In genomic region chr10:112654794-112655193, GRCh38 we compare ENCODE assay signal across 20 cellular contexts.
A peak's percentile ranks its signal among the peaks of the same experiment; 100 is the strongest.
DNase-seq lines count a peak whose midpoint lies in the region; ATAC-seq, FAIRE-seq and TF ChIP-seq lines count a peak whose summit lies in the region.
"Had no signal": no experiment of that assay in that cellular context is flagged by ENCODE, and none has a peak within 500 bp of the region (broad histone marks: within the 10 kb centered on the region; RNA-seq: fewer than 3 reads in every experiment).

No MANE protein-coding gene starts in this region.

- H3K18ac ChIP-seq in H9 (ENCODE audit: insufficient read length, low read depth, low read length) = no peak overlapping the region

- in situ Hi-C loops in K562 (cut with MboI) = no loop called here

- intact Hi-C loops in HCT116 (cut with micrococcal nuclease) (no loop called here), K562 (cut with micrococcal nuclease) (no loop called here)
- intact Hi-C loops in activated naive CD4-positive, alpha-beta T cell treated with anti-CD3 and anti-CD28 coated beads for 36 hours (cut with micrococcal nuclease) = no loop called here

- POLR2A ChIA-PET in A549 (lab: Yijun Ruan, JAX) = no interaction called here
- POLR2A ChIA-PET in HCT116 (lab: Charles Lee) = no interaction called here
- POLR2A ChIA-PET in K562 (lab: Yijun Ruan, JAX) = no interaction called here

- H2BK20ac ChIP-seq in H9 (ENCODE audit: low read depth, low read length, poor library complexity, severe bottlenecking) = no peak overlapping the region

- TF ChIP-seq POLR2A in A549 (IDR thresholded peaks at IDR 0.05; ENCODE audit: low read length) (no peak), HCT116 (IDR thresholded peaks at IDR 0.05; ENCODE audit: borderline replicate concordance, extremely low read depth, insufficient read depth, insufficient read length) (no peak), K562 (conservative IDR thresholded peaks at IDR 0.05) (no peak)

- H4K20me1 ChIP-seq in HCT116 (ENCODE audit: insufficient read depth) (no peaks in the 10 kb centered on the region), K562 (replicated peaks; ENCODE audit: control insufficient read depth, insufficient read depth, low read length) (no peaks in the 10 kb centered on the region), H9 (ENCODE audit: control insufficient read depth, insufficient read depth, insufficient read length) (no peaks in the 10 kb centered on the region)
- H4K20me1 ChIP-seq: BLaER1 treated with 17β-estradiol and CSF1 and Interleukin-3, amounts not matched to agents 10 nM and 100 nM had no signal

- no peak overlapping the region for H3K4me3 ChIP-seq in A549
- H3K4me3 ChIP-seq in HCT116 (replicated peaks in 1 of 2; ENCODE audit: low read depth in 1 of 2, low read length in 2 of 2) = no peak overlapping the region
- no peak overlapping the region for H3K4me3 ChIP-seq in K562
- H3K4me3 ChIP-seq: BLaER1 treated with 17β-estradiol and CSF1 and Interleukin-3, amounts not matched to agents 10 nM and 100 nM had no signal

- no peak overlapping the region for H2BK15ac ChIP-seq in H9 (ENCODE audit: low read depth, low read length)

- H3K36me3 ChIP-seq in HCT116 (ENCODE audit: control insufficient read depth in 1 of 2, insufficient read depth in 2 of 2, low read length in 2 of 2) (no peaks in the 10 kb centered on the region), K562 (ENCODE audit: control insufficient read depth, insufficient read depth, low read length) (no peaks in the 10 kb centered on the region)

- no peak for TF ChIP-seq CTCF in A549 (IDR thresholded peaks at IDR 0.05)
- no peak for TF ChIP-seq CTCF in HCT116 (IDR thresholded peaks at IDR 0.05 in 2 of 3, conservative IDR thresholded peaks at IDR 0.05 in 1 of 3; ENCODE audit: borderline replicate concordance in 1 of 3, insufficient read depth in 1 of 3, low read depth in 2 of 3, low read length in 2 of 3)
- no peak for TF ChIP-seq CTCF in K562 (IDR thresholded peaks at IDR 0.05 in 2 of 3, conservative IDR thresholded peaks at IDR 0.05 in 1 of 3; ENCODE audit: insufficient read depth in 2 of 3, low read depth in 1 of 3, low read length in 3 of 3)
- TF ChIP-seq CTCF in H9 (conservative IDR thresholded peaks at IDR 0.05) = no peak

- H3K79me2 ChIP-seq in HCT116 (ENCODE audit: insufficient read depth, low read length) = peaks cover 25% of the 10 kb centered on the region; the same call in 1 of the 2 replicates
- H3K79me2 ChIP-seq in K562 (ENCODE audit: control insufficient read depth, insufficient read depth, low read length) = no peaks in the 10 kb centered on the region
- H3K79me2 ChIP-seq in H9 (ENCODE audit: insufficient read depth, low read length) = no peaks in the 10 kb centered on the region

- FAIRE-seq in A549 (lab: Jason Lieb, UNC) = peak; percentile 73
- no peak for FAIRE-seq in K562 (lab: Jason Lieb, UNC)
- FAIRE-seq: D721Med, G401.6, GM12892, GM18507 had no signal

- CTCF ChIA-PET in A549 (lab: Yijun Ruan, JAX) = interaction anchor here (1.3 kb wide), 1 partner anchor 730 kb away, joined by 5 read pairs; no protein-coding TSS in a partner anchor
- CTCF ChIA-PET in HCT116 (lab: Charles Lee) = no interaction called here
- CTCF ChIA-PET in K562 (lab: Yijun Ruan, JAX; ENCODE audit: low intra/inter-chr PET ratio) = no interaction called here
- CTCF ChIA-PET in activated naive CD4-positive, alpha-beta T cell treated with anti-CD3 and anti-CD28 coated beads for 36 hours (lab: Charles Lee) = no interaction called here

- no peak overlapping the region for H4K91ac ChIP-seq in H9 (ENCODE audit: insufficient read length, low read depth, low read length)

- H2BK12ac ChIP-seq in H9 (ENCODE audit: insufficient read length, low read depth, low read length) = no peak overlapping the region

- no peak overlapping the region for H2BK5ac ChIP-seq in H9 (ENCODE audit: insufficient read length, low read length)

- no peak for DNase-seq in A549 (ENCODE audit: low read depth in 1 of 2, low spot score in 1 of 2)
- no peak for DNase-seq in HCT116 (ENCODE audit: low read depth, low spot score)
- no peak for DNase-seq in K562 (ENCODE audit: extremely low read depth in 1 of 4, low spot score in 3 of 4)
- no peak for DNase-seq in H9
- no peak for DNase-seq in activated naive CD4-positive, alpha-beta T cell treated with anti-CD3 and anti-CD28 coated beads for 36 hours
- DNase-seq: 8988T; AML-193; Caco-2; Calu3; CD4-positive, alpha-beta T cell; CD8-positive, alpha-beta T cell; DMS79 treated with DMSO at 0.1 percent for 48 hours; GF-D8 had no signal

- H3K36me3 Mint-ChIP-seq in H9 (ENCODE audit: insufficient read depth in 1 of 3, low read depth in 3 of 3) = no peaks in the 10 kb centered on the region; a peak in 1 of 7 replicates
- peaks cover 5% of the 10 kb centered on the region for H3K36me3 Mint-ChIP-seq in activated naive CD4-positive, alpha-beta T cell treated with anti-CD3 and anti-CD28 coated beads for 36 hours (ENCODE audit: low read depth)

- H3K14ac ChIP-seq in H9 (ENCODE audit: insufficient read depth, low read length) = no peak overlapping the region

- H3K9me3 ChIP-seq in A549 = no peaks in the 10 kb centered on the region
- no peaks in the 10 kb centered on the region for H3K9me3 ChIP-seq in HCT116 (ENCODE audit: control insufficient read depth in 1 of 2, insufficient read depth in 1 of 2, low read depth in 1 of 2, low read length in 2 of 2)
- H3K9me3 ChIP-seq in K562 (replicated peaks; ENCODE audit: control insufficient read depth, insufficient read depth, low read depth, low read length) = no peaks in the 10 kb centered on the region
- H3K9me3 ChIP-seq in H9 (ENCODE audit: control insufficient read depth, low read depth, low read length) = no peaks in the 10 kb centered on the region
- H3K9me3 ChIP-seq: BLaER1 treated with 17β-estradiol and CSF1 and Interleukin-3, amounts not matched to agents 10 nM and 100 nM; Caco-2 had no signal

- H4K5ac ChIP-seq in H9 (ENCODE audit: insufficient read length, low read depth, low read length) = no peak overlapping the region

- H3K4me1 ChIP-seq in A549 (peaks cover 49% of the 10 kb centered on the region), HCT116 (ENCODE audit: control insufficient read depth in 1 of 2, insufficient read depth in 2 of 2, low read length in 2 of 2) (peaks cover 60 to 63% of the 10 kb centered on the region in 2 experiments), K562 (replicated peaks in 1 of 2; ENCODE audit: control insufficient read depth in 2 of 2, insufficient read depth in 2 of 2, low read length in 2 of 2) (no peaks in the 10 kb centered on the region), H9 (ENCODE audit: insufficient read depth, low read length) (peaks cover 4% of the 10 kb centered on the region; the same call in 1 of the 2 replicates)
- H3K4me1 ChIP-seq: BLaER1 treated with 17β-estradiol and CSF1 and Interleukin-3, amounts not matched to agents 10 nM and 100 nM had no signal

- TF ChIP-seq EP300 in A549 (IDR thresholded peaks at IDR 0.05) (no peak), K562 (IDR thresholded peaks at IDR 0.05; ENCODE audit: low read length) (no peak)

- H3K79me1 ChIP-seq in H9 (ENCODE audit: insufficient read depth, low read depth, low read length, poor library complexity, severe bottlenecking) = no peaks in the 10 kb centered on the region

- H3T11ph ChIP-seq in H9 (ENCODE audit: low read length) = no peak overlapping the region

- H3K4me3 Mint-ChIP-seq in H9 = no peak overlapping the region
- H3K4me3 Mint-ChIP-seq in activated naive CD4-positive, alpha-beta T cell treated with anti-CD3 and anti-CD28 coated beads for 36 hours = no peak overlapping the region
- H3K4me3 Mint-ChIP-seq: B cell; CD4-positive, alpha-beta T cell; CD8-positive, alpha-beta T cell had no signal

- H3K27me3 Mint-ChIP-seq in H9 (ENCODE audit: low read depth) = no peaks in the 10 kb centered on the region
- no peaks in the 10 kb centered on the region for H3K27me3 Mint-ChIP-seq in activated naive CD4-positive, alpha-beta T cell treated with anti-CD3 and anti-CD28 coated beads for 36 hours (ENCODE audit: low read depth)
- H3K27me3 Mint-ChIP-seq: B cell; CD4-positive, alpha-beta T cell had no signal

- H3K9ac ChIP-seq in HCT116 (ENCODE audit: low read length) (no peak overlapping the region), K562 (ENCODE audit: insufficient read depth in 1 of 2, low read depth in 2 of 2, low read length in 2 of 2) (no peak overlapping the region), H9 (ENCODE audit: extremely low read depth, insufficient read length, low read length) (no peak overlapping the region)
- H3K9ac ChIP-seq: BLaER1 treated with 17β-estradiol and CSF1 and Interleukin-3, amounts not matched to agents 10 nM and 100 nM had no signal

- 92% methylated on average over 3 of the region's 3 CpGs for WGBS in A549 (ENCODE audit: missing lambda C conversion rate)
- 58% methylated on average over 3 of the region's 3 CpGs for WGBS in K562 (ENCODE audit: insufficient coverage, low coverage, missing lambda C conversion rate)
- no CpG with 5 or more reads among the region's 3 CpGs for WGBS in H9 (ENCODE audit: extremely low coverage, insufficient read length, low lambda C conversion rate)

- no peaks in the 10 kb centered on the region for H3K23me2 ChIP-seq in H9 (ENCODE audit: insufficient read length, low read depth, low read length, poor library complexity, severe bottlenecking)

- H3K4ac ChIP-seq in H9 (ENCODE audit: low read depth, low read length) = no peak overlapping the region

- H2AFZ ChIP-seq in HCT116 (ENCODE audit: low read depth, low read length, poor library complexity, severe bottlenecking) = no peak overlapping the region
- no peak overlapping the region for H2AFZ ChIP-seq in K562 (ENCODE audit: low read depth, low read length)
- no peak overlapping the region for H2AFZ ChIP-seq in H9 (ENCODE audit: low read length)

- H3K9me1 ChIP-seq in K562 (ENCODE audit: control insufficient read depth, insufficient read depth, low read length) = peaks cover 2% of the 10 kb centered on the region

- RAD21 ChIA-PET in HCT116 (lab: Charles Lee; ENCODE audit: low non-redundant PET in 1 of 2, low total read pairs in 2 of 2, uncharacterized antibody in 2 of 2, unreplicated experiment in 2 of 2) = no interaction called here

- no peak overlapping the region for H3K27ac Mint-ChIP-seq in H9
- no peak overlapping the region for H3K27ac Mint-ChIP-seq in activated naive CD4-positive, alpha-beta T cell treated with anti-CD3 and anti-CD28 coated beads for 36 hours
- H3K27ac Mint-ChIP-seq: B cell; CD4-positive, alpha-beta T cell had no signal

- BruUV-seq in HCT116 (replicated peaks; lab: Mats Ljungman, UMichigan) (no TSS peak), K562 (replicated peaks; lab: Mats Ljungman, UMichigan) (no TSS peak)

- H3K9me3 Mint-ChIP-seq in H9 = no peaks in the 10 kb centered on the region
- no peaks in the 10 kb centered on the region for H3K9me3 Mint-ChIP-seq in activated naive CD4-positive, alpha-beta T cell treated with anti-CD3 and anti-CD28 coated beads for 36 hours
- H3K9me3 Mint-ChIP-seq: CD4-positive, alpha-beta T cell; CD8-positive, alpha-beta T cell had no signal

- ATAC-seq in A549 = no peak
- ATAC-seq in HCT116 = no peak
- no peak for ATAC-seq in K562
- ATAC-seq: CD8-positive, alpha-beta T cell had no signal

- no peaks in the 10 kb centered on the region for H3K9me2 ChIP-seq in HCT116 (ENCODE audit: insufficient read depth)

- H3K27ac ChIP-seq in A549 (no peak overlapping the region), HCT116 (ENCODE audit: low read depth, low read length) (no peak overlapping the region), K562 (ENCODE audit: extremely low read depth, low read depth, low read length) (no peak overlapping the region), H9 (ENCODE audit: insufficient read length, low read depth, low read length) (no peak overlapping the region)
- H3K27ac ChIP-seq: BLaER1 treated with 17β-estradiol and CSF1 and Interleukin-3, amounts not matched to agents 10 nM and 100 nM; C4-2B had no signal

- H2BK120ac ChIP-seq in H9 (ENCODE audit: low read depth, low read length, poor library complexity, severe bottlenecking) = no peak overlapping the region

- no peak overlapping the region for H4K8ac ChIP-seq in H9 (replicated peaks; ENCODE audit: insufficient read length, low read depth, low read length)

- H3K56ac ChIP-seq in H9 (ENCODE audit: insufficient read length, low read depth, low read length) = no peak overlapping the region

- TF ChIP-seq RAD21 in A549 (conservative IDR thresholded peaks at IDR 0.05 in 1 of 2, IDR thresholded peaks at IDR 0.05 in 1 of 2) (no peak), HCT116 (IDR thresholded peaks at IDR 0.05; ENCODE audit: low read depth) (no peak), K562 (CRISPR knock-in tag; conservative IDR thresholded peaks at IDR 0.05 in 1 of 2, IDR thresholded peaks at IDR 0.05 in 1 of 2) (no peak)

- H3K4me2 ChIP-seq in A549 (no peak overlapping the region), HCT116 (ENCODE audit: low read length) (peak overlapping the region; percentile 1; the same call in 1 of the 2 replicates), K562 (ENCODE audit: insufficient read depth, low read length) (no peak overlapping the region), H9 (ENCODE audit: insufficient read depth, insufficient read length, low read length) (no peak overlapping the region)
- H3K4me2 ChIP-seq: BLaER1 treated with 17β-estradiol and CSF1 and Interleukin-3, amounts not matched to agents 10 nM and 100 nM had no signal

- peaks cover 21 to 25% of the 10 kb centered on the region in 2 experiments for H3K4me1 Mint-ChIP-seq in H9
- H3K4me1 Mint-ChIP-seq in activated naive CD4-positive, alpha-beta T cell treated with anti-CD3 and anti-CD28 coated beads for 36 hours (ENCODE audit: low read depth) = no peaks in the 10 kb centered on the region
- H3K4me1 Mint-ChIP-seq: B cell had no signal

- no peak overlapping the region for H3K23ac ChIP-seq in H9 (ENCODE audit: insufficient read length, low read depth, low read length)

- no peak overlapping the region for H2AK5ac ChIP-seq in H9 (ENCODE audit: insufficient read length, low read length)

- H3K27me3 ChIP-seq in HCT116 (ENCODE audit: insufficient read depth, low read length) = no peaks in the 10 kb centered on the region
- no peaks in the 10 kb centered on the region for H3K27me3 ChIP-seq in K562 (ENCODE audit: control insufficient read depth in 2 of 2, insufficient read depth in 2 of 2, low read length in 2 of 2)
- H3K27me3 ChIP-seq in H9 (ENCODE audit: insufficient read depth, low read length) = no peaks in the 10 kb centered on the region
- H3K27me3 ChIP-seq: BLaER1 treated with 17β-estradiol and CSF1 and Interleukin-3, amounts not matched to agents 10 nM and 100 nM had no signal
